ENCODE assay signal across 8 cellular contexts in genomic region chr20:23235173-23236027, GRCh38.
DNase-seq lines count a peak whose midpoint lies in the region; ATAC-seq, FAIRE-seq and TF ChIP-seq lines count a peak whose summit lies in the region.

No MANE protein-coding gene starts in this region.

- ATAC-seq in CD4-positive, alpha-beta T cell (ENCODE audit: poor library complexity): no peak
- peak; percentile 100 for ATAC-seq in WTC11
- ATAC-seq in pancreas: peak in 3 of 4 donors; percentile 70 to 81 (median 76)
- no peak for ATAC-seq in HG02870 (IDR thresholded peaks at IDR 0.05; ENCODE audit: unreplicated experiment)
- no peak for ATAC-seq in HG03045 (IDR thresholded peaks at IDR 0.05; ENCODE audit: unreplicated experiment)

- no peaks in the 10 kb centered on the region for H3K27me3 ChIP-seq in CD4-positive, alpha-beta T cell (ENCODE audit: control insufficient read depth, insufficient read depth, low read length)
- no peaks in the 10 kb centered on the region for H3K27me3 ChIP-seq in pancreas

- H3K36me3 Mint-ChIP-seq in CD4-positive, alpha-beta T cell (ENCODE audit: low read depth): no peaks in the 10 kb centered on the region
- H3K36me3 Mint-ChIP-seq in WTC11: 0 out of 2 replicates have a peak, but pooled peaks cover 4% of the 10 kb centered on the region

- H3K27me3 Mint-ChIP-seq in CD4-positive, alpha-beta T cell: peaks cover 9% of the 10 kb centered on the region
- H3K27me3 Mint-ChIP-seq in WTC11 (ENCODE audit: low read depth): peaks cover 24% of the 10 kb centered on the region

- H3K4me3 Mint-ChIP-seq in CD4-positive, alpha-beta T cell: no peak overlapping the region
- no peak overlapping the region for H3K4me3 Mint-ChIP-seq in WTC11

- WGBS in pancreas, 2 donors: 38 to 41% methylated on average over 9 of the region's 9 CpGs

- CTCF ChIA-PET in CD4-positive, alpha-beta T cell (lab: Charles Lee): no interaction called here
- CTCF ChIA-PET in WTC11 (lab: Charles Lee): interaction anchor here (0.5 to 2.2 kb wide), 57 partner anchors 9 to 896 kb away, joined by 3 to 37 read pairs (median 3); partner anchors contain the start of genes NXT1, SSTR4 and THBD

- H3K9me3 ChIP-seq in CD4-positive, alpha-beta T cell (ENCODE audit: control insufficient read depth, low read length): peaks cover 8% of the 10 kb centered on the region
- H3K9me3 ChIP-seq in pancreas: no peaks in the 10 kb centered on the region

- no peak overlapping the region for H3K27ac ChIP-seq in CD4-positive, alpha-beta T cell (ENCODE audit: low read depth, low read length)
- H3K27ac ChIP-seq in pancreas: no peak overlapping the region

- intact Hi-C loops in CD4-positive, alpha-beta T cell (cut with DNase I, micrococcal nuclease): no loop called here
- intact Hi-C loops in pancreas (cut with DNase I): no loop called here

- H3K4me1 ChIP-seq in pancreas: no peaks in the 10 kb centered on the region

- no peaks in the 10 kb centered on the region for H3K4me1 Mint-ChIP-seq in CD4-positive, alpha-beta T cell (ENCODE audit: low read depth)
- H3K4me1 Mint-ChIP-seq in WTC11: no peaks in the 10 kb centered on the region

- H3K36me3 ChIP-seq in pancreas: no peaks in the 10 kb centered on the region

- H3K4me3 ChIP-seq in pancreas: no peak overlapping the region

- peak in 1 of 10 experiments; percentile 5 for DNase-seq in CD4-positive, alpha-beta T cell
- DNase-seq in GM19239 (ENCODE audit: insufficient read length, low spot score) (no peak), NCI-H1092 treated with DMSO at 0.1 percent for 48 hours (lab: John Stamatoyannopoulos, UW) (peak; percentile 68), WTC11 (ENCODE audit: low spot score) (peak; percentile 78), foreskin melanocyte (peak; percentile 44), pancreas (no peak)

- POLR2A ChIA-PET in CD4-positive, alpha-beta T cell (lab: Charles Lee): no interaction called here
- POLR2A ChIA-PET in WTC11 (lab: Charles Lee): no interaction called here

- no peak overlapping the region for H3K27ac Mint-ChIP-seq in CD4-positive, alpha-beta T cell
- H3K27ac Mint-ChIP-seq in WTC11: no peak overlapping the region

- peaks cover 10% of the 10 kb centered on the region for H3K9me3 Mint-ChIP-seq in CD4-positive, alpha-beta T cell
- peaks cover 26% of the 10 kb centered on the region for H3K9me3 Mint-ChIP-seq in WTC11

- peak; percentile 44 for TF ChIP-seq CTCF in CD4-positive, alpha-beta T cell (IDR thresholded peaks at IDR 0.05)
- TF ChIP-seq CTCF in WTC11 (IDR thresholded peaks at IDR 0.05) (peak; percentile 87), pancreas (IDR thresholded peaks at IDR 0.05) (peak in 3 of 4 donors; percentile 23 to 42 (median 41))

- peak; percentile 26 for FAIRE-seq in GM19239 (lab: Jason Lieb, UNC)
- FAIRE-seq in pancreas (lab: Jason Lieb, UNC): no peak

TF ChIP-seq in WTC11, 78 proteins besides CTCF, POLR2A, EP300 and RAD21:
- peak; percentile 81 for TF ChIP-seq ZNF121 (CRISPR knock-in tag; IDR thresholded peaks at IDR 0.05)
- TF ChIP-seq ATF6 (CRISPR knock-in tag; IDR thresholded peaks at IDR 0.05): no peak
- peak; percentile 39; the same call in 1 of the 2 replicates for TF ChIP-seq MAX (CRISPR knock-in tag; IDR thresholded peaks at IDR 0.05)

Comparison
In these comparisons a context has a peak if more than half of its experiments do, and no peak if none do; other contexts are left out.
1. ATAC-seq: peak in WTC11 (single experiment) and pancreas (3 of 4); none in CD4-positive, alpha-beta T cell (single experiment), HG02870 (single experiment) and HG03045 (single experiment).
2. DNase-seq: peak in NCI-H1092 treated with DMSO at 0.1 percent for 48 hours (single experiment), WTC11 (single experiment) and foreskin melanocyte (single experiment); none in GM19239 (single experiment) and pancreas (0 of 6).
3. Peak in every context shown above with its lines, with median percentiles within 50 percentile points of each other: CTCF ChIP-seq.